In genomic region chr15:51267714-51268105, GRCh38 we compare ENCODE assay signal across 8 cellular contexts.
DNase-seq lines count a peak whose midpoint lies in the region; ATAC-seq and TF ChIP-seq lines count a peak whose summit lies in the region.

No MANE protein-coding gene starts in this region.

- H3K4me3 ChIP-seq in fibroblast of mammary gland (ENCODE audit: control insufficient read depth, low read depth, low read length) (peak overlapping the region; percentile 55), neural progenitor cell (peak overlapping the region; percentile 44)

- H3F3A ChIP-seq in neural progenitor cell (ENCODE audit: low read depth), result no peaks in the 10 kb centered on the region

- no peaks in the 10 kb centered on the region for H3K9me3 ChIP-seq in neural progenitor cell (ENCODE audit: low read depth)

- H3K79me2 ChIP-seq in neural progenitor cell (ENCODE audit: low read depth), result no peaks in the 10 kb centered on the region

- no peaks in the 10 kb centered on the region for H4K20me1 ChIP-seq in neural progenitor cell (ENCODE audit: low read depth)

- no peak overlapping the region for H3K27ac Mint-ChIP-seq in neural progenitor cell

- no peak overlapping the region for H3K9ac ChIP-seq in neural progenitor cell

- no peak overlapping the region for H3K27ac ChIP-seq in neural progenitor cell

- H3K9me3 Mint-ChIP-seq in neural progenitor cell, result no peaks in the 10 kb centered on the region

- ATAC-seq in GM21528 (IDR thresholded peaks at IDR 0.05; ENCODE audit: low FRiP score, unreplicated experiment) (no peak), GM19023 (IDR thresholded peaks at IDR 0.05; ENCODE audit: unreplicated experiment) (no peak), HG02970 (IDR thresholded peaks at IDR 0.05; ENCODE audit: low FRiP score, unreplicated experiment) (no peak)

- peak overlapping the region; percentile 79 for H3K4me2 ChIP-seq in neural progenitor cell

- TF ChIP-seq CTCF in fibroblast of mammary gland (conservative IDR thresholded peaks at IDR 0.05; ENCODE audit: control insufficient read depth, insufficient read depth, low read depth, low read length) (no peak), neural progenitor cell (IDR thresholded peaks at IDR 0.05) (no peak)

- peaks cover 13% of the 10 kb centered on the region for H3K4me1 Mint-ChIP-seq in neural progenitor cell

- H3K27me3 ChIP-seq in neural progenitor cell, result peaks cover 44% of the 10 kb centered on the region

- H2AFZ ChIP-seq in neural progenitor cell (replicated peaks), result peak overlapping the region; percentile 65

- peaks cover 10% of the 10 kb centered on the region for H3K4me1 ChIP-seq in neural progenitor cell

- peaks cover 11% of the 10 kb centered on the region for H3K27me3 Mint-ChIP-seq in neural progenitor cell (ENCODE audit: insufficient read depth, low read depth)

- DNase-seq in Ammon's horn (ENCODE audit: low spot score) (peak; percentile 63), NCI-H1105 treated with DMSO at 0.1 percent for 48 hours (lab: John Stamatoyannopoulos, UW) (peak; percentile 11), fibroblast of mammary gland (ENCODE audit: low read depth) (no peak), neural progenitor cell (ENCODE audit: low spot score) (peak; percentile 37), DMS153 (lab: John Stamatoyannopoulos, UW) (no peak)

- no peaks in the 10 kb centered on the region for H3K36me3 Mint-ChIP-seq in neural progenitor cell

- H3K36me3 ChIP-seq in neural progenitor cell, result no peaks in the 10 kb centered on the region

- peak overlapping the region; percentile 87 for H3K4me3 Mint-ChIP-seq in neural progenitor cell

Comparison
In these comparisons a context has a peak if more than half of its experiments do, and no peak if none do; other contexts are left out.
1. DNase-seq: peak in Ammon's horn (single experiment), NCI-H1105 treated with DMSO at 0.1 percent for 48 hours (single experiment) and neural progenitor cell (single experiment); none in fibroblast of mammary gland (single experiment) and DMS153 (single experiment).